Comparison of ENCODE assay signal across 1 cellular context in the genomic region with DNA sequence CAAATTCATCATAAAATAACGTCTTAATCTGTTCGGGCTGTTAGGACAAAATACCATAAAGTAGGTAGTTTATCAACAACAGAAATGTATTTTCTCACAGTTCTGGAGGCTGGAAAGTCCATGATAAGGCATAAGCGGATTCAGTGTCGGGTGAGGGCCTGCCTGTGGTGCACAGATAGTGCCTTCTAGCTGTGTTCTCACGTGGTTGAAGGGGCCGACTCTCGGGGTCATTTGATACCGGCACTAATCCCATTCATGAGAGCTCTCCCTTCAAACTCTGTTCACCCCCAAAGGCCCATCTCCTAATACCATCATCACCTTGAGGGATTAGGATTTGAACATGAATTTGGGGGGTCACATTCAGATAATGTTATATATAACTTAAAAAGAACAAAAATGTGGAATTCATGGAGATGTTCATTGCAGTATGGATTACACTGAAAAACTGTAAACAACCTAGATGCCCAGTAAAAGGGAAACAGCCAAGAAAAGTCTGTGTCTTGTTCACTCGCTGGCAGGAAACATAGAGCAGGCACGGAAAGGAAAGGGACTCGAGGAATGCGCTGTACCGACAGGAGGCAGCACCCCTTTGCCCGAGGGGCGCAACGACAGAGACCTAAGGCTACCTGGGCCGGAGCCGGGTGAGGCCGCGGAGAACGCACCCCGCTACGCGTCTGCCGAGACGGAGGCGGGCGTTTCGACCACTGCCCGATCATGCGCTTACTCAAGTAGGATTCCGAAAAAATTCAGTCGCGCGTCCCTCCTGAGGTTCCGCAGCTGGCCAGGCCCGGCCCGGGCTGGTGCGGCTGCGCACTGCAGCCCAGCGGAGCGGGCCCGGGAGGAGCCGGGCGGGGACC.
TF ChIP-seq lines count a peak whose summit lies in the region.

No MANE protein-coding gene starts in this region.

TF ChIP-seq in K562, 482 proteins besides CTCF, POLR2A, EP300 and RAD21 (continued from another document and continues in another):
- TF ChIP-seq, protein P1, sequence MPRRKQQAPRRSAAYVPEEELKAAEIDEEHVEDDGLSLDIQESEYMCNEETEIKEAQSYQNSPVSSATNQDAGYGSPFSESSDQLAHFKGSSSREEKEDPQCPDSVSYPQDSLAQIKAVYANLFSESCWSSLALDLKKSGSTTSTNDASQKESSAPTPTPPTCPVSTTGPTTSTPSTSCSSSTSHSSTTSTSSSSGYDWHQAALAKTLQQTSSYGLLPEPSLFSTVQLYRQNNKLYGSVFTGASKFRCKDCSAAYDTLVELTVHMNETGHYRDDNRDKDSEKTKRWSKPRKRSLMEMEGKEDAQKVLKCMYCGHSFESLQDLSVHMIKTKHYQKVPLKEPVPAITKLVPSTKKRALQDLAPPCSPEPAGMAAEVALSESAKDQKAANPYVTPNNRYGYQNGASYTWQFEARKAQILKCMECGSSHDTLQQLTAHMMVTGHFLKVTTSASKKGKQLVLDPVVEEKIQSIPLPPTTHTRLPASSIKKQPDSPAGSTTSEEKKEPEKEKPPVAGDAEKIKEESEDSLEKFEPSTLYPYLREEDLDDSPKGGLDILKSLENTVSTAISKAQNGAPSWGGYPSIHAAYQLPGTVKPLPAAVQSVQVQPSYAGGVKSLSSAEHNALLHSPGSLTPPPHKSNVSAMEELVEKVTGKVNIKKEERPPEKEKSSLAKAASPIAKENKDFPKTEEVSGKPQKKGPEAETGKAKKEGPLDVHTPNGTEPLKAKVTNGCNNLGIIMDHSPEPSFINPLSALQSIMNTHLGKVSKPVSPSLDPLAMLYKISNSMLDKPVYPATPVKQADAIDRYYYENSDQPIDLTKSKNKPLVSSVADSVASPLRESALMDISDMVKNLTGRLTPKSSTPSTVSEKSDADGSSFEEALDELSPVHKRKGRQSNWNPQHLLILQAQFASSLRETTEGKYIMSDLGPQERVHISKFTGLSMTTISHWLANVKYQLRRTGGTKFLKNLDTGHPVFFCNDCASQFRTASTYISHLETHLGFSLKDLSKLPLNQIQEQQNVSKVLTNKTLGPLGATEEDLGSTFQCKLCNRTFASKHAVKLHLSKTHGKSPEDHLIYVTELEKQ (CRISPR knock-in tag; IDR thresholded peaks at IDR 0.05): 0 out of 2 replicates have a peak, but pooled peaks have one; percentile 13
- 0 out of 2 replicates have a peak, but pooled peaks have one; percentile 37 for TF ChIP-seq OTX1 (CRISPR knock-in tag; IDR thresholded peaks at IDR 0.05)
- TF ChIP-seq SAP30 (IDR thresholded peaks at IDR 0.05; ENCODE audit: borderline replicate concordance, insufficient read depth, low read depth, low read length, poor library complexity, severe bottlenecking): no peak
- TF ChIP-seq ZNF551 (CRISPR knock-in tag; IDR thresholded peaks at IDR 0.05): no peak
- peak; percentile 99 for TF ChIP-seq FOXM1 (IDR thresholded peaks at IDR 0.05; ENCODE audit: low read depth)
- no peak for TF ChIP-seq FOXM1 (CRISPR knock-in tag; IDR thresholded peaks at IDR 0.05; ENCODE audit: low read depth)
- TF ChIP-seq TGIF2 (CRISPR knock-in tag; IDR thresholded peaks at IDR 0.05): no peak
- TF ChIP-seq, protein P2, sequence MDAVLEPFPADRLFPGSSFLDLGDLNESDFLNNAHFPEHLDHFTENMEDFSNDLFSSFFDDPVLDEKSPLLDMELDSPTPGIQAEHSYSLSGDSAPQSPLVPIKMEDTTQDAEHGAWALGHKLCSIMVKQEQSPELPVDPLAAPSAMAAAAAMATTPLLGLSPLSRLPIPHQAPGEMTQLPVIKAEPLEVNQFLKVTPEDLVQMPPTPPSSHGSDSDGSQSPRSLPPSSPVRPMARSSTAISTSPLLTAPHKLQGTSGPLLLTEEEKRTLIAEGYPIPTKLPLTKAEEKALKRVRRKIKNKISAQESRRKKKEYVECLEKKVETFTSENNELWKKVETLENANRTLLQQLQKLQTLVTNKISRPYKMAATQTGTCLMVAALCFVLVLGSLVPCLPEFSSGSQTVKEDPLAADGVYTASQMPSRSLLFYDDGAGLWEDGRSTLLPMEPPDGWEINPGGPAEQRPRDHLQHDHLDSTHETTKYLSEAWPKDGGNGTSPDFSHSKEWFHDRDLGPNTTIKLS (IDR thresholded peaks at IDR 0.05; ENCODE audit: borderline replicate concordance, low read depth): no peak; the same call in 1 of the 2 replicates
- TF ChIP-seq TSC22D4 (tag; IDR thresholded peaks at IDR 0.05): no peak
- TF ChIP-seq MEF2D (tag; conservative IDR thresholded peaks at IDR 0.05; ENCODE audit: low read depth): peak; percentile 72
- TF ChIP-seq PHF21A (IDR thresholded peaks at IDR 0.05; ENCODE audit: borderline replicate concordance, low read depth): no peak
- TF ChIP-seq RAD51 (IDR thresholded peaks at IDR 0.05; ENCODE audit: borderline replicate concordance, low read depth): peak; percentile 82
- TF ChIP-seq SMAD4 (CRISPR knock-in tag; conservative IDR thresholded peaks at IDR 0.05): peak; percentile 97
- TF ChIP-seq, protein P3, sequence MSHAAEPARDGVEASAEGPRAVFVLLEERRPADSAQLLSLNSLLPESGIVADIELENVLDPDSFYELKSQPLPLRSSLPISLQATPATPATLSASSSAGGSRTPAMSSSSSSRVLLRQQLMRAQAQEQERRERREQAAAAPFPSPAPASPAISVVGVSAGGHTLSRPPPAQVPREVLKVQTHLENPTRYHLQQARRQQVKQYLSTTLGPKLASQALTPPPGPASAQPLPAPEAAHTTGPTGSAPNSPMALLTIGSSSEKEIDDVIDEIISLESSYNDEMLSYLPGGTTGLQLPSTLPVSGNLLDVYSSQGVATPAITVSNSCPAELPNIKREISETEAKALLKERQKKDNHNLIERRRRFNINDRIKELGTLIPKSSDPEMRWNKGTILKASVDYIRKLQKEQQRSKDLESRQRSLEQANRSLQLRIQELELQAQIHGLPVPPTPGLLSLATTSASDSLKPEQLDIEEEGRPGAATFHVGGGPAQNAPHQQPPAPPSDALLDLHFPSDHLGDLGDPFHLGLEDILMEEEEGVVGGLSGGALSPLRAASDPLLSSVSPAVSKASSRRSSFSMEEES (CRISPR knock-in tag; IDR thresholded peaks at IDR 0.05): peak; percentile 45; the same call in 1 of the 2 replicates
- no peak for TF ChIP-seq NUFIP1 (IDR thresholded peaks at IDR 0.05; ENCODE audit: partially characterized antibody)
- TF ChIP-seq PYGO2 (tag; IDR thresholded peaks at IDR 0.05): peak; percentile 87
- TF ChIP-seq, protein P4, sequence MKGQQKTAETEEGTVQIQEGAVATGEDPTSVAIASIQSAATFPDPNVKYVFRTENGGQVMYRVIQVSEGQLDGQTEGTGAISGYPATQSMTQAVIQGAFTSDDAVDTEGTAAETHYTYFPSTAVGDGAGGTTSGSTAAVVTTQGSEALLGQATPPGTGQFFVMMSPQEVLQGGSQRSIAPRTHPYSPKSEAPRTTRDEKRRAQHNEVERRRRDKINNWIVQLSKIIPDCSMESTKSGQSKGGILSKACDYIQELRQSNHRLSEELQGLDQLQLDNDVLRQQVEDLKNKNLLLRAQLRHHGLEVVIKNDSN (CRISPR knock-in tag; IDR thresholded peaks at IDR 0.05): peak; percentile 76
- no peak for TF ChIP-seq SLC30A9 (CRISPR knock-in tag; IDR thresholded peaks at IDR 0.05)
- 0 out of 2 replicates have a peak, but pooled peaks have one; percentile 27 for TF ChIP-seq MTF1 (CRISPR knock-in tag; IDR thresholded peaks at IDR 0.05; ENCODE audit: borderline replicate concordance)
- no peak for TF ChIP-seq SP2 (IDR thresholded peaks at IDR 0.05; ENCODE audit: extremely low read depth, low read depth, low read length, poor library complexity, severe bottlenecking)
- TF ChIP-seq MYBL2 (IDR thresholded peaks at IDR 0.05; ENCODE audit: low read depth): peak; percentile 45; the same call in 1 of the 2 replicates
- TF ChIP-seq MYBL2 (CRISPR knock-in tag; IDR thresholded peaks at IDR 0.05; ENCODE audit: borderline replicate concordance): no peak
- 0 out of 2 replicates have a peak, but pooled peaks have one; percentile 30 for TF ChIP-seq HDAC8 (tag; IDR thresholded peaks at IDR 0.05)
- TF ChIP-seq KLF16 (IDR thresholded peaks at IDR 0.05): peak; percentile 99
- TF ChIP-seq PTTG1 (tag; IDR thresholded peaks at IDR 0.05; ENCODE audit: low read depth): no peak
- TF ChIP-seq, protein P5, sequence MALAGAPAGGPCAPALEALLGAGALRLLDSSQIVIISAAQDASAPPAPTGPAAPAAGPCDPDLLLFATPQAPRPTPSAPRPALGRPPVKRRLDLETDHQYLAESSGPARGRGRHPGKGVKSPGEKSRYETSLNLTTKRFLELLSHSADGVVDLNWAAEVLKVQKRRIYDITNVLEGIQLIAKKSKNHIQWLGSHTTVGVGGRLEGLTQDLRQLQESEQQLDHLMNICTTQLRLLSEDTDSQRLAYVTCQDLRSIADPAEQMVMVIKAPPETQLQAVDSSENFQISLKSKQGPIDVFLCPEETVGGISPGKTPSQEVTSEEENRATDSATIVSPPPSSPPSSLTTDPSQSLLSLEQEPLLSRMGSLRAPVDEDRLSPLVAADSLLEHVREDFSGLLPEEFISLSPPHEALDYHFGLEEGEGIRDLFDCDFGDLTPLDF (CRISPR knock-in tag; IDR thresholded peaks at IDR 0.05): no peak
- TF ChIP-seq XRCC5 (IDR thresholded peaks at IDR 0.05; ENCODE audit: low read depth, low read length): no peak
- peak; percentile 94 for TF ChIP-seq SMAD1 (IDR thresholded peaks at IDR 0.05; ENCODE audit: low read depth, low read length, partially characterized antibody)
- peak; percentile 100 for TF ChIP-seq TCF3 (CRISPR knock-in tag; IDR thresholded peaks at IDR 0.05)
- peak; percentile 40; the same call in 1 of the 2 replicates for TF ChIP-seq MAFF (IDR thresholded peaks at IDR 0.05; ENCODE audit: low read length)
- no peak for TF ChIP-seq POLR3G (IDR thresholded peaks at IDR 0.05; ENCODE audit: extremely low read depth, insufficient read length, insufficient replicate concordance)
- TF ChIP-seq ZNF644 (tag; IDR thresholded peaks at IDR 0.05; ENCODE audit: low read depth): peak; percentile 96
- TF ChIP-seq, protein P6, sequence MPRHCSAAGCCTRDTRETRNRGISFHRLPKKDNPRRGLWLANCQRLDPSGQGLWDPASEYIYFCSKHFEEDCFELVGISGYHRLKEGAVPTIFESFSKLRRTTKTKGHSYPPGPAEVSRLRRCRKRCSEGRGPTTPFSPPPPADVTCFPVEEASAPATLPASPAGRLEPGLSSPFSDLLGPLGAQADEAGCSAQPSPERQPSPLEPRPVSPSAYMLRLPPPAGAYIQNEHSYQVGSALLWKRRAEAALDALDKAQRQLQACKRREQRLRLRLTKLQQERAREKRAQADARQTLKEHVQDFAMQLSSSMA (CRISPR knock-in tag; IDR thresholded peaks at IDR 0.05): no peak
- TF ChIP-seq NFE2L1 (tag; IDR thresholded peaks at IDR 0.05; ENCODE audit: borderline replicate concordance, low read depth): no peak
- TF ChIP-seq, protein P7, sequence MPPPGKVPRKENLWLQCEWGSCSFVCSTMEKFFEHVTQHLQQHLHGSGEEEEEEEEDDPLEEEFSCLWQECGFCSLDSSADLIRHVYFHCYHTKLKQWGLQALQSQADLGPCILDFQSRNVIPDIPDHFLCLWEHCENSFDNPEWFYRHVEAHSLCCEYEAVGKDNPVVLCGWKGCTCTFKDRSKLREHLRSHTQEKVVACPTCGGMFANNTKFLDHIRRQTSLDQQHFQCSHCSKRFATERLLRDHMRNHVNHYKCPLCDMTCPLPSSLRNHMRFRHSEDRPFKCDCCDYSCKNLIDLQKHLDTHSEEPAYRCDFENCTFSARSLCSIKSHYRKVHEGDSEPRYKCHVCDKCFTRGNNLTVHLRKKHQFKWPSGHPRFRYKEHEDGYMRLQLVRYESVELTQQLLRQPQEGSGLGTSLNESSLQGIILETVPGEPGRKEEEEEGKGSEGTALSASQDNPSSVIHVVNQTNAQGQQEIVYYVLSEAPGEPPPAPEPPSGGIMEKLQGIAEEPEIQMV (tag; conservative IDR thresholded peaks at IDR 0.05; ENCODE audit: low read depth): no peak
- TF ChIP-seq, protein P8, sequence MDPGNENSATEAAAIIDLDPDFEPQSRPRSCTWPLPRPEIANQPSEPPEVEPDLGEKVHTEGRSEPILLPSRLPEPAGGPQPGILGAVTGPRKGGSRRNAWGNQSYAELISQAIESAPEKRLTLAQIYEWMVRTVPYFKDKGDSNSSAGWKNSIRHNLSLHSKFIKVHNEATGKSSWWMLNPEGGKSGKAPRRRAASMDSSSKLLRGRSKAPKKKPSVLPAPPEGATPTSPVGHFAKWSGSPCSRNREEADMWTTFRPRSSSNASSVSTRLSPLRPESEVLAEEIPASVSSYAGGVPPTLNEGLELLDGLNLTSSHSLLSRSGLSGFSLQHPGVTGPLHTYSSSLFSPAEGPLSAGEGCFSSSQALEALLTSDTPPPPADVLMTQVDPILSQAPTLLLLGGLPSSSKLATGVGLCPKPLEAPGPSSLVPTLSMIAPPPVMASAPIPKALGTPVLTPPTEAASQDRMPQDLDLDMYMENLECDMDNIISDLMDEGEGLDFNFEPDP (CRISPR knock-in tag; IDR thresholded peaks at IDR 0.05): no peak
- no peak for TF ChIP-seq CEBPG (CRISPR knock-in tag; IDR thresholded peaks at IDR 0.05)
- peak in 1 of 2 experiments; percentile 26; a peak in 1 of 4 replicates for TF ChIP-seq CEBPG (tag; conservative IDR thresholded peaks at IDR 0.05 in 1 of 2, IDR thresholded peaks at IDR 0.05 in 1 of 2)
- TF ChIP-seq SAFB2 (IDR thresholded peaks at IDR 0.05; ENCODE audit: borderline replicate concordance, low read depth, low read length, severe bottlenecking): no peak
- no peak for TF ChIP-seq FIP1L1 (IDR thresholded peaks at IDR 0.05; ENCODE audit: low read depth, low read length, poor library complexity, severe bottlenecking)
- TF ChIP-seq, protein P9, sequence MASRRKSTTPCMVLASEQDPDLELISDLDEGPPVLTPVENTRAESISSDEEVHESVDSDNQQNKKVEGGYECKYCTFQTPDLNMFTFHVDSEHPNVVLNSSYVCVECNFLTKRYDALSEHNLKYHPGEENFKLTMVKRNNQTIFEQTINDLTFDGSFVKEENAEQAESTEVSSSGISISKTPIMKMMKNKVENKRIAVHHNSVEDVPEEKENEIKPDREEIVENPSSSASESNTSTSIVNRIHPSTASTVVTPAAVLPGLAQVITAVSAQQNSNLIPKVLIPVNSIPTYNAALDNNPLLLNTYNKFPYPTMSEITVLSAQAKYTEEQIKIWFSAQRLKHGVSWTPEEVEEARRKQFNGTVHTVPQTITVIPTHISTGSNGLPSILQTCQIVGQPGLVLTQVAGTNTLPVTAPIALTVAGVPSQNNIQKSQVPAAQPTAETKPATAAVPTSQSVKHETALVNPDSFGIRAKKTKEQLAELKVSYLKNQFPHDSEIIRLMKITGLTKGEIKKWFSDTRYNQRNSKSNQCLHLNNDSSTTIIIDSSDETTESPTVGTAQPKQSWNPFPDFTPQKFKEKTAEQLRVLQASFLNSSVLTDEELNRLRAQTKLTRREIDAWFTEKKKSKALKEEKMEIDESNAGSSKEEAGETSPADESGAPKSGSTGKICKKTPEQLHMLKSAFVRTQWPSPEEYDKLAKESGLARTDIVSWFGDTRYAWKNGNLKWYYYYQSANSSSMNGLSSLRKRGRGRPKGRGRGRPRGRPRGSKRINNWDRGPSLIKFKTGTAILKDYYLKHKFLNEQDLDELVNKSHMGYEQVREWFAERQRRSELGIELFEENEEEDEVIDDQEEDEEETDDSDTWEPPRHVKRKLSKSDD (conservative IDR thresholded peaks at IDR 0.05; ENCODE audit: low read length): no peak
- TF ChIP-seq ZFP1 (CRISPR knock-in tag; IDR thresholded peaks at IDR 0.05): no peak
